Comparison of ENCODE assay signal across 8 cellular contexts in the genomic region with DNA sequence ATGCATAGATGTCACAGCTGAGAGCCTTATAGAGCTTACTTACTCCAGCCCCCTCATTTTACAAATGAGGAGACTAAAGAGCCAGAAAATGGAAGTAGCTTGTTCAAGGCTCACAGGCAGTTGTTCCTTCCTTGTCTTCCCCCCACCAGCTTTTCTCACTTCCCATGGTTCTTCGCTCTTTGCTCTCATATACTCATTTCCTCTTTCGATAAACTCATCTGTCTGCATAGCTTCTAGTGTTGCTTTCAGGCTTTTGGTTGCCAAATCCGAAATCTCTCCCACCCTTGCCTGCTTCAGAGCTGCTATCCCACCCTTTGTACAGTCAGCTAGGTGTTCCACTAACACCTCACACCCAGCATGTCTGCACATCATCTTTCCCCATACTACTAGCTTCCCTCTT. TPM values are rescaled to one million over a fixed set of nuclear protein-coding genes. Genes with fewer than 3 reads are reported as not detected.
DNase-seq lines count a peak whose midpoint lies in the region; ATAC-seq and TF ChIP-seq lines count a peak whose summit lies in the region.

No MANE protein-coding gene starts in this region.

- peaks cover 9% of the 10 kb centered on the region for H3K36me3 Mint-ChIP-seq in activated naive CD8-positive, alpha-beta T cell treated with anti-CD3 and anti-CD28 coated beads for 36 hours

- CTCF ChIA-PET in HEK293T (lab: Yijun Ruan, JAX), result interaction anchor here (1.5 kb wide), 1 partner anchor 18 kb away, joined by 5 read pairs; no protein-coding TSS in a partner anchor

- peak overlapping the region; percentile 93 for H3K4me3 Mint-ChIP-seq in activated naive CD8-positive, alpha-beta T cell treated with anti-CD3 and anti-CD28 coated beads for 36 hours

- DNase-seq in CD1c-positive myeloid dendritic cell (ENCODE audit: extremely low spot score) (peak; percentile 71), HEK293T (ENCODE audit: extremely low spot score) (no peak), cortex of kidney (lab: John Stamatoyannopoulos, UW) (no peak), NCI-H82 (lab: John Stamatoyannopoulos, UW) (no peak)
- DNase-seq in activated naive CD8-positive, alpha-beta T cell treated with anti-CD3 and anti-CD28 coated beads for 36 hours, result no peak
- DNase-seq in stimulated activated CD4-positive, alpha-beta T cell treated with anti-CD3 and anti-CD28 coated beads, Interleukin-2, amount 100 ng/mL, for 48 hours, result no peak

- H3K27me3 Mint-ChIP-seq in activated naive CD8-positive, alpha-beta T cell treated with anti-CD3 and anti-CD28 coated beads for 36 hours, result no peaks in the 10 kb centered on the region

- POLR2A ChIA-PET in HEK293T (lab: Yijun Ruan, JAX), result interaction anchor here (2.0 kb wide), 1 partner anchor 85 kb away, joined by 7 read pairs; a partner anchor contains a TSS

- ATAC-seq in GM19395 (IDR thresholded peaks at IDR 0.05; ENCODE audit: unreplicated experiment) (peak; percentile 67), HG03571 (IDR thresholded peaks at IDR 0.05; ENCODE audit: unreplicated experiment) (peak; percentile 69)

- H3K9me3 Mint-ChIP-seq in activated naive CD8-positive, alpha-beta T cell treated with anti-CD3 and anti-CD28 coated beads for 36 hours, result no peaks in the 10 kb centered on the region

- H3K4me1 Mint-ChIP-seq in activated naive CD8-positive, alpha-beta T cell treated with anti-CD3 and anti-CD28 coated beads for 36 hours, result peaks cover 15% of the 10 kb centered on the region

- peak overlapping the region; percentile 95 for H3K27ac Mint-ChIP-seq in activated naive CD8-positive, alpha-beta T cell treated with anti-CD3 and anti-CD28 coated beads for 36 hours

TF ChIP-seq in HEK293T, 16 proteins besides CTCF, POLR2A, EP300 and RAD21:
- TF ChIP-seq, protein P1, sequence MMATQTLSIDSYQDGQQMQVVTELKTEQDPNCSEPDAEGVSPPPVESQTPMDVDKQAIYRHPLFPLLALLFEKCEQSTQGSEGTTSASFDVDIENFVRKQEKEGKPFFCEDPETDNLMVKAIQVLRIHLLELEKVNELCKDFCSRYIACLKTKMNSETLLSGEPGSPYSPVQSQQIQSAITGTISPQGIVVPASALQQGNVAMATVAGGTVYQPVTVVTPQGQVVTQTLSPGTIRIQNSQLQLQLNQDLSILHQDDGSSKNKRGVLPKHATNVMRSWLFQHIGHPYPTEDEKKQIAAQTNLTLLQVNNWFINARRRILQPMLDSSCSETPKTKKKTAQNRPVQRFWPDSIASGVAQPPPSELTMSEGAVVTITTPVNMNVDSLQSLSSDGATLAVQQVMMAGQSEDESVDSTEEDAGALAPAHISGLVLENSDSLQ (IDR thresholded peaks at IDR 0.05), result no peak
- TF ChIP-seq ZNF384 (IDR thresholded peaks at IDR 0.05) (no peak), TARDBP (IDR thresholded peaks at IDR 0.05) (no peak), FOXA1 (IDR thresholded peaks at IDR 0.05) (no peak), FOXM1 (IDR thresholded peaks at IDR 0.05; ENCODE audit: borderline replicate concordance) (no peak), CTBP1 (IDR thresholded peaks at IDR 0.05; ENCODE audit: borderline replicate concordance) (no peak), BHLHE40 (IDR thresholded peaks at IDR 0.05; ENCODE audit: borderline replicate concordance) (no peak), NFRKB (IDR thresholded peaks at IDR 0.05) (no peak), L3MBTL2 (conservative IDR thresholded peaks at IDR 0.05) (no peak), FOXK2 (IDR thresholded peaks at IDR 0.05) (no peak), LEF1 (IDR thresholded peaks at IDR 0.05; ENCODE audit: borderline replicate concordance) (no peak), HDGF (IDR thresholded peaks at IDR 0.05; ENCODE audit: borderline replicate concordance) (no peak), SP1 (IDR thresholded peaks at IDR 0.05) (no peak), ELF4 (IDR thresholded peaks at IDR 0.05) (no peak), SUZ12 (IDR thresholded peaks at IDR 0.05) (no peak)
TF ChIP-seq in HEK293T: peak in this region for 0.

RNA-seq across cellular contexts. Expression of a gene that starts 25.0 kb away (rescaled TPM):
- not detected for total RNA-seq in activated naive CD8-positive, alpha-beta T cell treated with anti-CD3 and anti-CD28 coated beads for 36 hours

RNA-seq across cellular contexts. Expression of a gene that starts 53.4 kb away (rescaled TPM):
- total RNA-seq in activated naive CD8-positive, alpha-beta T cell treated with anti-CD3 and anti-CD28 coated beads for 36 hours, result under 1 TPM; 0.41 to 0.58 TPM

RNA-seq across cellular contexts. Expression of a gene that starts 55.9 kb away (rescaled TPM):
- 10 to 100 TPM; 22.9 to 25.1 TPM for total RNA-seq in activated naive CD8-positive, alpha-beta T cell treated with anti-CD3 and anti-CD28 coated beads for 36 hours
